In genomic region chr17:1094591-1094990, GRCh38 we compare ENCODE assay signal across 22 cellular contexts.
DNase-seq lines count a peak whose midpoint lies in the region; ATAC-seq and TF ChIP-seq lines count a peak whose summit lies in the region.
"Had no signal": no experiment of that assay in that cellular context is flagged by ENCODE, and none has a peak within 500 bp of the region (broad histone marks: within the 10 kb centered on the region; RNA-seq: fewer than 3 reads in every experiment).

No MANE protein-coding gene starts in this region.

- H3K4me1 ChIP-seq in left ventricle myocardium inferior (peaks cover 65% of the 10 kb centered on the region), upper lobe of left lung (peaks cover 27 to 84% (median 49%) of the 10 kb centered on the region in 4 donors)
- H3K4me1 ChIP-seq: sigmoid colon had no signal

- peak overlapping the region; percentile 30 for H3K4me3 Mint-ChIP-seq in T-helper 1 cell treated with Interleukin-12 subunit alpha and Interleukin-12 subunit beta and Interleukin-4 antibody, amounts not matched to agents 30 μg/mL and 1 μg/mL, for 36 hours
- H3K4me3 Mint-ChIP-seq in memory B cell: no peak overlapping the region
- H3K4me3 Mint-ChIP-seq: type B pancreatic cell had no signal

- H3K27ac ChIP-seq in left ventricle myocardium inferior (replicated peaks) (peak overlapping the region; percentile 90), upper lobe of left lung (peak overlapping the region; percentile 82 to 94 (median 88))
- H3K27ac ChIP-seq: 22Rv1, PC-9 had no signal

- H3K36me3 ChIP-seq in left ventricle myocardium inferior: peaks cover 55% of the 10 kb centered on the region
- H3K36me3 ChIP-seq in upper lobe of left lung: peaks cover 0 to 56% (median 28%) of the 10 kb centered on the region in 4 donors

- H3K27ac Mint-ChIP-seq in T-helper 1 cell treated with Interleukin-12 subunit alpha and Interleukin-12 subunit beta and Interleukin-4 antibody, amounts not matched to agents 30 μg/mL and 1 μg/mL, for 36 hours: peak overlapping the region; percentile 55
- peak overlapping the region; percentile 41 for H3K27ac Mint-ChIP-seq in memory B cell
- H3K27ac Mint-ChIP-seq: progenitor cell of endocrine pancreas, type B pancreatic cell had no signal

- DNase-seq in T-helper 1 cell (no peak), left ventricle myocardium inferior (no peak), left ventricle myocardium superior (no peak), memory B cell (ENCODE audit: low spot score in 2 of 2) (no peak), upper lobe of left lung (no peak), NCI-H1436 treated with DMSO at 0.1 percent for 48 hours (lab: John Stamatoyannopoulos, UW) (no peak)
- DNase-seq: activated CD4-positive, alpha-beta T cell treated with anti-CD3 and anti-CD28 coated beads, Interleukin-2, amount 50 U/mL, for 48 hours; activated naive CD4-positive, alpha-beta T cell treated with anti-CD3 and anti-CD28 coated beads, Interleukin-2, amount 50 U/mL, for 16 hours; Calu3; DMS79 treated with DMSO at 0.1 percent for 48 hours; effector CD4-positive, alpha-beta T cell; HCEC 1CT; NCI-H1436; PC-9; SHP77; sigmoid colon; stimulated activated CD4-positive, alpha-beta T cell treated with anti-CD3 and anti-CD28 coated beads, Interleukin-4, amount 100 ng/mL, for 1 hour had no signal

- H3K9me3 ChIP-seq in left ventricle myocardium inferior (replicated peaks) (no peaks in the 10 kb centered on the region), upper lobe of left lung (no peaks in the 10 kb centered on the region)
- H3K9me3 ChIP-seq: sigmoid colon had no signal

- TF ChIP-seq CTCF in left ventricle myocardium inferior (IDR thresholded peaks at IDR 0.05; ENCODE audit: borderline replicate concordance) (no peak), upper lobe of left lung (IDR thresholded peaks at IDR 0.05) (no peak)

- TF ChIP-seq EP300 in upper lobe of left lung (IDR thresholded peaks at IDR 0.05): no peak

- H3K27me3 Mint-ChIP-seq in T-helper 1 cell treated with Interleukin-12 subunit alpha and Interleukin-12 subunit beta and Interleukin-4 antibody, amounts not matched to agents 30 μg/mL and 1 μg/mL, for 36 hours (ENCODE audit: low read depth): no peaks in the 10 kb centered on the region
- no peaks in the 10 kb centered on the region for H3K27me3 Mint-ChIP-seq in memory B cell
- H3K27me3 Mint-ChIP-seq: progenitor cell of endocrine pancreas, type B pancreatic cell had no signal

- 88 to 90% methylated on average over 6 of the region's 6 CpGs for WGBS in upper lobe of left lung, 2 donors

- no peaks in the 10 kb centered on the region for H3K27me3 ChIP-seq in left ventricle myocardium inferior (ENCODE audit: low read depth)
- H3K27me3 ChIP-seq in upper lobe of left lung: no peaks in the 10 kb centered on the region
- H3K27me3 ChIP-seq: sigmoid colon had no signal

- no peak for TF ChIP-seq POLR2A in upper lobe of left lung (IDR thresholded peaks at IDR 0.05)

- peaks cover 30% of the 10 kb centered on the region for H3K4me1 Mint-ChIP-seq in T-helper 1 cell treated with Interleukin-12 subunit alpha and Interleukin-12 subunit beta and Interleukin-4 antibody, amounts not matched to agents 30 μg/mL and 1 μg/mL, for 36 hours (ENCODE audit: low read depth)
- H3K4me1 Mint-ChIP-seq in memory B cell: peaks cover 9% of the 10 kb centered on the region

- H3K9me3 Mint-ChIP-seq in T-helper 1 cell treated with Interleukin-12 subunit alpha and Interleukin-12 subunit beta and Interleukin-4 antibody, amounts not matched to agents 30 μg/mL and 1 μg/mL, for 36 hours: no peaks in the 10 kb centered on the region
- H3K9me3 Mint-ChIP-seq in memory B cell: no peaks in the 10 kb centered on the region
- H3K9me3 Mint-ChIP-seq: type B pancreatic cell had no signal

- H3K36me3 Mint-ChIP-seq in T-helper 1 cell treated with Interleukin-12 subunit alpha and Interleukin-12 subunit beta and Interleukin-4 antibody, amounts not matched to agents 30 μg/mL and 1 μg/mL, for 36 hours (ENCODE audit: low read depth): peaks cover 31% of the 10 kb centered on the region
- peaks cover 14% of the 10 kb centered on the region for H3K36me3 Mint-ChIP-seq in memory B cell

- ATAC-seq in left ventricle myocardium superior: no peak
- ATAC-seq in memory B cell (ENCODE audit: low read depth): no peak
- ATAC-seq in upper lobe of left lung (ENCODE audit: low FRiP score in 2 of 2): no peak
- no peak for ATAC-seq in HG03469 (IDR thresholded peaks at IDR 0.05; ENCODE audit: unreplicated experiment)

- no peak overlapping the region for H3K4me3 ChIP-seq in left ventricle myocardium inferior
- no peak overlapping the region for H3K4me3 ChIP-seq in upper lobe of left lung
- H3K4me3 ChIP-seq: PC-9, sigmoid colon had no signal

- intact Hi-C loops in left ventricle myocardium inferior (cut with micrococcal nuclease) (no loop called here), left ventricle myocardium superior (cut with micrococcal nuclease) (no loop called here)
